ENCODE assay signal across 26 cellular contexts in the genomic region with DNA sequence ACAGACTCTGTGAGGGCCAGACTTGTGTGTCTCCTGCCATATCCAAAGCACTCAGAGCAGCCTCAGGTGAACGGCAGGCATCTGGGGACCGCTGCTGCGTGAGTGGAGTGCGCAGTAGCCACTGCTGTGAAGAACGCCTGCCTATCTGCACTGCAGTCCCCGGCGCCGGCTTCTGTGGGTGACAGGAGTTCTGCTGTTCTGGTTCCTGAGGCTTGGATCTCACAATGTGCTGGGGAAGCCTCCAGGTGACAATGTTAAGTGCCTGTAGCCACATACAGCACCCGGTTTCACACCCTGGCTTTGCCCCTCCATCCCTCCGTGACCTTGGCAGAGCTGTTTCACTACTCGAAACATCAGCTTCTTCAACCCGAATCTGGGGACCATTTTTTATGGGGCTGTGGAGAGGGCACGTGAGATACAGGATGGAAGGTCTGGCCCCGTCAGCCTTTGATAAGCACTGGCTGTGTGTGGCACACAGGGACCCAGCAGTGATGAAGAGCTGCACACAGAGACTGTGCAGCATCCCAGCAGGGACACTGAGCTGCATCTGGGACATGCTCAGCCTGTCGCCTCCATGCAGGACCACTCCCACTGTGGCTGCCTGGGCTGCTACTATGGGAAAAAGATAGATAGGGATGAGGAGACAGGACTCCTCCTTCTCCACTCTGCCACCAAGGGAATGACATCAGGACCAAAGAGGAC.
"Had no signal": no experiment of that assay in that cellular context is flagged by ENCODE, and none has a peak within 500 bp of the region (broad histone marks: within the 10 kb centered on the region; RNA-seq: fewer than 3 reads in every experiment).

No MANE protein-coding gene starts in this region.

- H3K27ac ChIP-seq: left lung, neural progenitor cell, neutrophil, ovary, prostate gland, skin epidermis, suprapubic skin, thoracic aorta, tibial artery, upper lobe of right lung had no signal

- H3K9me3 ChIP-seq: left lung, neutrophil, ovary, prostate gland, suprapubic skin, thoracic aorta, tibial artery, upper lobe of right lung had no signal

- H3K27me3 ChIP-seq: left lung, neural progenitor cell, neutrophil, ovary, suprapubic skin, tibial artery, upper lobe of right lung had no signal

- H3K36me3 ChIP-seq: neural progenitor cell, ovary had no signal

- H3K9me3 Mint-ChIP-seq: naive B cell; natural killer cell; nephron progenitor cell; neural progenitor cell; stimulated activated effector memory CD8-positive, alpha-beta T cell treated with anti-CD3 and anti-CD28 coated beads, Interleukin-12 subunit alpha, Interleukin-12 subunit beta, amount 100 ng/mL, for 72 hours; stimulated activated naive CD8-positive, alpha-beta T cell treated with anti-CD3 and anti-CD28 coated beads, Interleukin-15, Interleukin-2, amounts not matched to agents 100 ng/mL and 50 ng/mL, for 24 hours had no signal

- DNase-seq: hippocampal formation; left colon; mammary epithelial cell; mesenchymal stem cell; naive B cell; natural killer cell; nephron progenitor cell; occipital lobe; ovary; retina; stimulated activated CD4-positive, alpha-beta T cell treated with anti-CD3 and anti-CD28 coated beads, Interleukin-4, amount 100 ng/mL, for 24 hours; stimulated activated naive CD4-positive, alpha-beta T cell; tibial artery; trophoblast cell; upper lobe of right lung had no signal

- H3K36me3 Mint-ChIP-seq: naive B cell, natural killer cell had no signal

- H3K4me1 ChIP-seq: left lung, neural progenitor cell, prostate gland, upper lobe of right lung had no signal

- H3K4me3 ChIP-seq: left lung, neural progenitor cell, ovary, prostate gland, skin epidermis, suprapubic skin, thoracic aorta, tibial artery, upper lobe of right lung had no signal

- ATAC-seq: left colon; left lung; natural killer cell; right cardiac atrium; sciatic nerve; stimulated activated effector memory CD8-positive, alpha-beta T cell treated with anti-CD3 and anti-CD28 coated beads, Interleukin-12 subunit alpha, Interleukin-12 subunit beta, amount 100 ng/mL, for 72 hours; upper lobe of right lung had no signal

- H3K4me3 Mint-ChIP-seq: naive B cell; natural killer cell; nephron progenitor cell; neural progenitor cell; stimulated activated effector memory CD8-positive, alpha-beta T cell treated with anti-CD3 and anti-CD28 coated beads, Interleukin-12 subunit alpha, Interleukin-12 subunit beta, amount 100 ng/mL, for 72 hours; stimulated activated naive CD8-positive, alpha-beta T cell treated with anti-CD3 and anti-CD28 coated beads, Interleukin-15, Interleukin-2, amounts not matched to agents 100 ng/mL and 50 ng/mL, for 24 hours had no signal

- H3K4me1 Mint-ChIP-seq: naive B cell, natural killer cell, neural progenitor cell had no signal

- H3K27me3 Mint-ChIP-seq: naive B cell; stimulated activated naive CD8-positive, alpha-beta T cell treated with anti-CD3 and anti-CD28 coated beads, Interleukin-15, Interleukin-2, amounts not matched to agents 100 ng/mL and 50 ng/mL, for 24 hours had no signal
